Comparison of ENCODE assay signal across 8 cellular contexts in genomic region chr6:132530293-132530974, GRCh38. TPM values are rescaled to one million over a fixed set of nuclear protein-coding genes. Genes with fewer than 3 reads are reported as not detected.
DNase-seq lines count a peak whose midpoint lies in the region; ATAC-seq lines count a peak whose summit lies in the region.

No MANE protein-coding gene starts in this region.

- H3K4me3 ChIP-seq in ACC112 (ENCODE audit: low read depth, low read length): peak overlapping the region; percentile 66

- no peaks in the 10 kb centered on the region for H3K79me2 ChIP-seq in ACC112 (ENCODE audit: control insufficient read depth, insufficient read depth, low read length, unreplicated experiment)

- H3K27ac ChIP-seq in ACC112 (ENCODE audit: low read depth, low read length): no peak overlapping the region

- H3K27me3 ChIP-seq in ACC112 (ENCODE audit: insufficient read depth, low read length): no peaks in the 10 kb centered on the region; the same call in 1 of the 2 replicates

- DNase-seq in NCI-H446 treated with DMSO at 0.1 percent for 48 hours (lab: John Stamatoyannopoulos, UW) (peak; percentile 20), dermis microvascular lymphatic vessel endothelial cell (ENCODE audit: low read depth in 2 of 2) (peak; percentile 54 to 77), lung microvascular endothelial cell (ENCODE audit: low read depth in 2 of 2) (peak; percentile 71 to 81)
- DNase-seq in activated CD4-positive, alpha-beta T cell treated with anti-CD3 and anti-CD28 coated beads for 48 hours: peak; percentile 76
- DNase-seq in stimulated activated CD8-positive, alpha-beta memory T cell treated with anti-CD3 and anti-CD28 coated beads, Interleukin-15, amount 100 ng/mL, for 1 hour (ENCODE audit: low read depth): peak; percentile 49

- no peak overlapping the region for H2AFZ ChIP-seq in ACC112 (ENCODE audit: low read length, unreplicated experiment)

- H3K4me1 ChIP-seq in ACC112 (ENCODE audit: control insufficient read depth, insufficient read depth, low read length, unreplicated experiment): peaks cover 6% of the 10 kb centered on the region

- H3K36me3 ChIP-seq in ACC112 (ENCODE audit: insufficient read depth, low read length): no peaks in the 10 kb centered on the region

- ATAC-seq in GM18517 (IDR thresholded peaks at IDR 0.05; ENCODE audit: unreplicated experiment) (peak; percentile 96), HG03139 (IDR thresholded peaks at IDR 0.05; ENCODE audit: unreplicated experiment) (peak; percentile 95)

RNA-seq across cellular contexts. Expression of gene TAAR9, which starts 7.6 kb away (rescaled TPM):
- total RNA-seq in dermis microvascular lymphatic vessel endothelial cell: not detected in 2 replicates
- total RNA-seq in lung microvascular endothelial cell: not detected in 2 replicates

RNA-seq across cellular contexts. Expression of gene STX7, which starts 17.5 kb away (rescaled TPM):
- total RNA-seq in dermis microvascular lymphatic vessel endothelial cell (23.9 and 44.6 TPM in 2 replicates), lung microvascular endothelial cell (19.8 and 52.0 TPM in 2 replicates)

RNA-seq across cellular contexts. Expression of gene TAAR8, which starts 22.0 kb away (rescaled TPM):
- total RNA-seq in dermis microvascular lymphatic vessel endothelial cell (not detected in 2 replicates), lung microvascular endothelial cell (not detected in 2 replicates)

RNA-seq across cellular contexts. Expression of gene TAAR6, which starts 39.7 kb away (rescaled TPM):
- total RNA-seq in dermis microvascular lymphatic vessel endothelial cell (not detected in 2 replicates), lung microvascular endothelial cell (not detected in 2 replicates)

RNA-seq across cellular contexts. Expression of gene TAAR5, which starts 59.1 kb away (rescaled TPM):
- not detected in 2 replicates for total RNA-seq in dermis microvascular lymphatic vessel endothelial cell
- total RNA-seq in lung microvascular endothelial cell: not detected in 2 replicates

Comparison
In these comparisons a context has a peak if more than half of its experiments do, and no peak if none do; other contexts are left out.
1. DNase-seq: peak in every context shown above with its lines; median percentile 76 in activated CD4-positive, alpha-beta T cell treated with anti-CD3 and anti-CD28 coated beads for 48 hours; 76 in lung microvascular endothelial cell; 66 in dermis microvascular lymphatic vessel endothelial cell; 49 in stimulated activated CD8-positive, alpha-beta memory T cell treated with anti-CD3 and anti-CD28 coated beads, Interleukin-15, amount 100 ng/mL, for 1 hour; 20 in NCI-H446 treated with DMSO at 0.1 percent for 48 hours.